In genomic region chr20:9230406-9230805, GRCh38 we compare ENCODE assay signal across 11 cellular contexts.
"Had no signal": no experiment of that assay in that cellular context is flagged by ENCODE, and none has a peak within 500 bp of the region (broad histone marks: within the 10 kb centered on the region; RNA-seq: fewer than 3 reads in every experiment).

No MANE protein-coding gene starts in this region.

- H3K9ac ChIP-seq: GM23248 had no signal

- H3K36me3 ChIP-seq: HAP-1 had no signal

- FAIRE-seq: H1, H54 had no signal

- H3K4me1 ChIP-seq: HAP-1 had no signal

- H2AFZ ChIP-seq: GM23248, GM23338 had no signal

- H3K27ac ChIP-seq: GM23248 had no signal

- H3K4me2 ChIP-seq: GM23338 had no signal

- H3K9me3 ChIP-seq: HAP-1 had no signal

- DNase-seq: GM23248, GOT3, H7, H9, HCEC 1CT, HFFc6 had no signal

- H3K4me3 ChIP-seq: GM23248, GM23338, HAP-1 had no signal

- ATAC-seq: GM23338, HCT116 had no signal
